In genomic region chr11:67397536-67397935, GRCh38 we compare ENCODE assay signal across 18 cellular contexts. TPM values are rescaled to one million over a fixed set of nuclear protein-coding genes. Genes with fewer than 3 reads are reported as not detected.
A peak's percentile ranks its signal among the peaks of the same experiment; 100 is the strongest.
DNase-seq lines count a peak whose midpoint lies in the region; ATAC-seq and TF ChIP-seq lines count a peak whose summit lies in the region.
"Had no signal": no experiment of that assay in that cellular context is flagged by ENCODE, and none has a peak within 500 bp of the region (broad histone marks: within the 10 kb centered on the region; RNA-seq: fewer than 3 reads in every experiment).

No MANE protein-coding gene starts in this region.

- H3K36me3 ChIP-seq in Loucy (ENCODE audit: insufficient read depth, low read length), result peaks cover 22% of the 10 kb centered on the region; the same call in 1 of the 2 replicates
- no peaks in the 10 kb centered on the region for H3K36me3 ChIP-seq in neural progenitor cell

- peaks cover 6% of the 10 kb centered on the region; the same call in 1 of the 2 replicates for H3F3A ChIP-seq in Loucy (ENCODE audit: low read depth)
- peaks cover 9% of the 10 kb centered on the region for H3F3A ChIP-seq in neural progenitor cell (ENCODE audit: low read depth)

- no peaks in the 10 kb centered on the region for H3K27me3 Mint-ChIP-seq in T-helper 2 cell treated with Interferon-gamma antibody and Interleukin-4, amounts not matched to agents 5 μg/mL and 100 μg/mL, for 36 hours (ENCODE audit: low read depth)
- no peaks in the 10 kb centered on the region for H3K27me3 Mint-ChIP-seq in activated naive CD8-positive, alpha-beta T cell treated with anti-CD3 and anti-CD28 coated beads, Interleukin-2, amount 10 ng/mL, durations not matched to agents 7 days and 5 days
- H3K27me3 Mint-ChIP-seq in neural progenitor cell (ENCODE audit: insufficient read depth, low read depth), result peaks cover 4% of the 10 kb centered on the region

- no peak for ATAC-seq in activated naive CD8-positive, alpha-beta T cell treated with anti-CD3 and anti-CD28 coated beads, Interleukin-2, amount 10 ng/mL, durations not matched to agents 7 days and 5 days (ENCODE audit: low read depth)
- ATAC-seq: left cardiac atrium had no signal

- POLR2A ChIA-PET in activated naive CD8-positive, alpha-beta T cell treated with anti-CD3 and anti-CD28 coated beads, Interleukin-2, amount 10 ng/mL, durations not matched to agents 7 days and 5 days (lab: Charles Lee), result interaction anchor here (0.8 to 12.5 kb wide), 6 partner anchors 11 to 88 kb away, joined by 3 to 491 read pairs (median 8); partner anchors contain the start of genes POLD4, PTPRCAP and RPS6KB2

- peaks cover 85% of the 10 kb centered on the region for H3K79me2 ChIP-seq in Loucy (ENCODE audit: insufficient read depth, low read length)
- peaks cover 19% of the 10 kb centered on the region for H3K79me2 ChIP-seq in neural progenitor cell (ENCODE audit: low read depth)

- TF ChIP-seq CTCF in Loucy (conservative IDR thresholded peaks at IDR 0.05; ENCODE audit: low read length), result no peak
- no peak for TF ChIP-seq CTCF in neural progenitor cell (IDR thresholded peaks at IDR 0.05)

- H3K4me2 ChIP-seq in Loucy (ENCODE audit: low read depth, low read length, poor library complexity, severe bottlenecking) (peak overlapping the region; percentile 94), neural progenitor cell (no peak overlapping the region)

- H3K27me3 ChIP-seq in Loucy (ENCODE audit: insufficient read depth, low read length, poor library complexity, severe bottlenecking), result no peaks in the 10 kb centered on the region
- H3K27me3 ChIP-seq in neural progenitor cell, result no peaks in the 10 kb centered on the region
- H3K27me3 ChIP-seq: dorsolateral prefrontal cortex had no signal

- peaks cover 52% of the 10 kb centered on the region for H3K36me3 Mint-ChIP-seq in T-helper 2 cell treated with Interferon-gamma antibody and Interleukin-4, amounts not matched to agents 5 μg/mL and 100 μg/mL, for 36 hours (ENCODE audit: low read depth)
- peaks cover 29% of the 10 kb centered on the region for H3K36me3 Mint-ChIP-seq in activated naive CD8-positive, alpha-beta T cell treated with anti-CD3 and anti-CD28 coated beads, Interleukin-2, amount 10 ng/mL, durations not matched to agents 7 days and 5 days
- peaks cover 10% of the 10 kb centered on the region for H3K36me3 Mint-ChIP-seq in neural progenitor cell

- peaks cover 31% of the 10 kb centered on the region for H3K4me1 Mint-ChIP-seq in T-helper 2 cell treated with Interferon-gamma antibody and Interleukin-4, amounts not matched to agents 5 μg/mL and 100 μg/mL, for 36 hours (ENCODE audit: low read depth)
- peaks cover 38% of the 10 kb centered on the region for H3K4me1 Mint-ChIP-seq in activated naive CD8-positive, alpha-beta T cell treated with anti-CD3 and anti-CD28 coated beads, Interleukin-2, amount 10 ng/mL, durations not matched to agents 7 days and 5 days
- H3K4me1 Mint-ChIP-seq in neural progenitor cell, result peaks cover 22% of the 10 kb centered on the region

- no peak for DNase-seq in T-helper 2 cell treated with Interferon-gamma antibody and Interleukin-4, amounts not matched to agents 5 μg/mL and 100 μg/mL, for 36 hours (ENCODE audit: low spot score)
- DNase-seq in T-helper 2 cell, result no peak
- no peak for DNase-seq in activated naive CD8-positive, alpha-beta T cell treated with anti-CD3 and anti-CD28 coated beads, Interleukin-2, amount 10 ng/mL, durations not matched to agents 7 days and 5 days
- no peak for DNase-seq in neural progenitor cell (ENCODE audit: low spot score)
- DNase-seq in substantia nigra (lab: John Stamatoyannopoulos, UW), result no peak
- DNase-seq in dedifferentiated amniotic fluid mesenchymal stem cell (ENCODE audit: extremely low spot score), result no peak
- no peak for DNase-seq in HT-29 (ENCODE audit: low spot score)
- DNase-seq: activated T-cell treated with anti-CD3 and anti-CD28 coated beads, Interleukin-2, amount 50 U/mL, for 1 hour; left cardiac atrium; NCI-H2029 treated with DMSO at 0.1 percent for 48 hours; NCI-H526 treated with DMSO at 0.1 percent for 48 hours; stimulated activated CD4-positive, alpha-beta T cell treated with anti-CD3 and anti-CD28 coated beads, Interleukin-15, amount 100 ng/mL, for 24 hours had no signal

- H3K27ac Mint-ChIP-seq in T-helper 2 cell treated with Interferon-gamma antibody and Interleukin-4, amounts not matched to agents 5 μg/mL and 100 μg/mL, for 36 hours, result peak overlapping the region; percentile 31
- H3K27ac Mint-ChIP-seq in activated naive CD8-positive, alpha-beta T cell treated with anti-CD3 and anti-CD28 coated beads, Interleukin-2, amount 10 ng/mL, durations not matched to agents 7 days and 5 days, result peak overlapping the region; percentile 81
- H3K27ac Mint-ChIP-seq in neural progenitor cell, result peak overlapping the region; percentile 69

- peaks cover 58% of the 10 kb centered on the region for H3K4me1 ChIP-seq in Loucy (ENCODE audit: insufficient read depth, low read length, poor library complexity, severe bottlenecking)
- H3K4me1 ChIP-seq in neural progenitor cell, result peaks cover 9% of the 10 kb centered on the region

- no peaks in the 10 kb centered on the region for H3K9me3 ChIP-seq in Loucy (ENCODE audit: insufficient read depth, low read depth, low read length)
- no peaks in the 10 kb centered on the region for H3K9me3 ChIP-seq in neural progenitor cell (ENCODE audit: low read depth)

- peak overlapping the region; percentile 45 for H3K4me3 Mint-ChIP-seq in T-helper 2 cell treated with Interferon-gamma antibody and Interleukin-4, amounts not matched to agents 5 μg/mL and 100 μg/mL, for 36 hours
- peak overlapping the region; percentile 80 for H3K4me3 Mint-ChIP-seq in activated naive CD8-positive, alpha-beta T cell treated with anti-CD3 and anti-CD28 coated beads, Interleukin-2, amount 10 ng/mL, durations not matched to agents 7 days and 5 days
- peak overlapping the region; percentile 41 for H3K4me3 Mint-ChIP-seq in neural progenitor cell

- H3K9me3 Mint-ChIP-seq in T-helper 2 cell treated with Interferon-gamma antibody and Interleukin-4, amounts not matched to agents 5 μg/mL and 100 μg/mL, for 36 hours, result no peaks in the 10 kb centered on the region
- H3K9me3 Mint-ChIP-seq in activated naive CD8-positive, alpha-beta T cell treated with anti-CD3 and anti-CD28 coated beads, Interleukin-2, amount 10 ng/mL, durations not matched to agents 7 days and 5 days, result no peaks in the 10 kb centered on the region
- no peaks in the 10 kb centered on the region for H3K9me3 Mint-ChIP-seq in neural progenitor cell

- peak overlapping the region; percentile 71 for H3K4me3 ChIP-seq in Loucy (ENCODE audit: low read length, poor library complexity, severe bottlenecking)
- H3K4me3 ChIP-seq in neural progenitor cell, result no peak overlapping the region
- H3K4me3 ChIP-seq: dorsolateral prefrontal cortex had no signal

- peak overlapping the region; percentile 60 for H3K9ac ChIP-seq in Loucy (ENCODE audit: low read depth, low read length, poor library complexity, severe bottlenecking)
- no peak overlapping the region for H3K9ac ChIP-seq in neural progenitor cell

- H3K27ac ChIP-seq in neural progenitor cell (no peak overlapping the region), substantia nigra (ENCODE audit: low read depth, low read length, poor library complexity, severe bottlenecking) (no peak overlapping the region)

- no peaks in the 10 kb centered on the region for H3K9me2 ChIP-seq in Loucy (replicated peaks; ENCODE audit: low read depth, low read length)

- H4K20me1 ChIP-seq in Loucy (ENCODE audit: insufficient read depth, low read length, poor library complexity, severe bottlenecking), result peaks cover 57% of the 10 kb centered on the region
- peaks cover 10% of the 10 kb centered on the region for H4K20me1 ChIP-seq in neural progenitor cell (ENCODE audit: low read depth)

- no peak overlapping the region for H2AFZ ChIP-seq in Loucy (ENCODE audit: low read length)
- no peak overlapping the region for H2AFZ ChIP-seq in neural progenitor cell (replicated peaks)

RNA-seq across cellular contexts. Expression of gene PPP1CA, which starts 4.1 kb away (rescaled TPM):
- total RNA-seq in activated naive CD8-positive, alpha-beta T cell treated with anti-CD3 and anti-CD28 coated beads, Interleukin-2, amount 10 ng/mL, durations not matched to agents 7 days and 5 days, result 100 to 1,000 TPM; 290 to 311 TPM
- total RNA-seq in neural progenitor cell (ENCODE audit: low replicate concordance), result 102 and 189 TPM in 2 replicates
- 610 and 631 TPM in 2 replicates for total RNA-seq in HT-29 (2014; rRNA removed; shearing (Covaris generic))

RNA-seq across cellular contexts. Expression of gene RAD9A, which starts 5.8 kb away (rescaled TPM):
- total RNA-seq in activated naive CD8-positive, alpha-beta T cell treated with anti-CD3 and anti-CD28 coated beads, Interleukin-2, amount 10 ng/mL, durations not matched to agents 7 days and 5 days, result 10 to 100 TPM; 65.3 to 67.1 TPM
- 10.4 and 37.5 TPM in 2 replicates for total RNA-seq in neural progenitor cell (ENCODE audit: low replicate concordance)
- total RNA-seq in HT-29 (2014; rRNA removed; shearing (Covaris generic)), result 35.2 and 38.4 TPM in 2 replicates

RNA-seq across cellular contexts. Expression of gene TBC1D10C, which starts 6.3 kb away (rescaled TPM):
- 100 to 1,000 TPM; 359 to 367 TPM for total RNA-seq in activated naive CD8-positive, alpha-beta T cell treated with anti-CD3 and anti-CD28 coated beads, Interleukin-2, amount 10 ng/mL, durations not matched to agents 7 days and 5 days
- 0.15 and 1.1 TPM in 2 replicates for total RNA-seq in neural progenitor cell (ENCODE audit: low replicate concordance)
- 0.15 TPM in 1 of 2 replicates, not detected in the other for total RNA-seq in HT-29 (2014; rRNA removed; shearing (Covaris generic))
- total RNA-seq: A172, MCF 10A, pulmonary artery endothelial cell had no signal

RNA-seq across cellular contexts. Expression of gene CARNS1, which starts 17.9 kb away (rescaled TPM):
- total RNA-seq in activated naive CD8-positive, alpha-beta T cell treated with anti-CD3 and anti-CD28 coated beads, Interleukin-2, amount 10 ng/mL, durations not matched to agents 7 days and 5 days, result 1 to 10 TPM; 5.5 to 5.6 TPM
- total RNA-seq in neural progenitor cell (ENCODE audit: low replicate concordance), result 0.22 and 0.52 TPM in 2 replicates
- 0.70 and 0.76 TPM in 2 replicates for total RNA-seq in HT-29 (2014; rRNA removed; shearing (Covaris generic))
- total RNA-seq: A172 had no signal

RNA-seq across cellular contexts. Expression of gene CLCF1, which starts 24.1 kb away (rescaled TPM):
- total RNA-seq in activated naive CD8-positive, alpha-beta T cell treated with anti-CD3 and anti-CD28 coated beads, Interleukin-2, amount 10 ng/mL, durations not matched to agents 7 days and 5 days, result 1 to 10 TPM; 4.3 to 4.7 TPM
- 2.0 and 3.7 TPM in 2 replicates for total RNA-seq in neural progenitor cell (ENCODE audit: low replicate concordance)
- 25.5 and 29.7 TPM in 2 replicates for total RNA-seq in HT-29 (2014; rRNA removed; shearing (Covaris generic))
- total RNA-seq: temporal lobe had no signal

Comparison
In these comparisons a context has a peak if more than half of its experiments do, and no peak if none do; other contexts are left out.
1. H3K27ac Mint-ChIP-seq: peak in every context shown above with its lines; median percentile 81 in activated naive CD8-positive, alpha-beta T cell treated with anti-CD3 and anti-CD28 coated beads, Interleukin-2, amount 10 ng/mL, durations not matched to agents 7 days and 5 days; 69 in neural progenitor cell; 31 in T-helper 2 cell treated with Interferon-gamma antibody and Interleukin-4, amounts not matched to agents 5 μg/mL and 100 μg/mL, for 36 hours.
2. RNA of gene TBC1D10C, which starts 6.3 kb away (total RNA-seq): 359 to 367 TPM in activated naive CD8-positive, alpha-beta T cell treated with anti-CD3 and anti-CD28 coated beads, Interleukin-2, amount 10 ng/mL, durations not matched to agents 7 days and 5 days; 0.15 TPM in HT-29 and 0.15 to 1.1 TPM in neural progenitor cell; every median in the first group is over 100 times any median in the second.
3. Peak in every context shown above with its lines, with median percentiles within 50 percentile points of each other: H3K4me3 Mint-ChIP-seq.